Comparison of ENCODE assay signal across 8 cellular contexts in the genomic region with DNA sequence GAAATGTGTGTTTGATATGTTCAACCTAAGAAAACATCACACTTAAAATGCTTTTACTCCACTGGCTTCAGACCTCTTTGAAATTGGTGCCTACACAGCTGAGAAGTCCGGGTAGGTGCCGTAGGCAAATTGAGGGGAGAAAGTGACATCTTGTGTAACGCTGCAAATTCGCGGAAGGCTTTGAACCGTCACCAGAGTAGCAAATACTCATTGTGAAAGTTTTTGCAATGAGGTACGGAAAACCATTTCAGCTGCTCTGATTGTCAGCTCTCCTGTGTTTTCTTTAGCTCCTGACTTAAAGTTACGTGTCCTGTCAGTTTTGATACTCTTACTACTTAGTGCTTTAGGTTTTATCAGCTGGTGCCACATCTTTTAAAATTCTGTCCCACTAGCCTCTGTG.
A peak's percentile ranks its signal among the peaks of the same experiment; 100 is the strongest.
DNase-seq lines count a peak whose midpoint lies in the region; ATAC-seq and TF ChIP-seq lines count a peak whose summit lies in the region.

No MANE protein-coding gene starts in this region.

- peaks cover 25% of the 10 kb centered on the region for H3K36me3 Mint-ChIP-seq in chondrocyte (ENCODE audit: low read depth)

- H3K4me3 ChIP-seq in suprapubic skin, result peak overlapping the region; percentile 10

- no peak for TF ChIP-seq POLR2A in suprapubic skin (IDR thresholded peaks at IDR 0.05)

- H3K9me3 Mint-ChIP-seq in chondrocyte (ENCODE audit: low read depth), result peaks cover 9% of the 10 kb centered on the region

- peaks cover 10% of the 10 kb centered on the region for H3K36me3 ChIP-seq in suprapubic skin

- H3K27ac ChIP-seq in suprapubic skin, result no peak overlapping the region

- no peak for TF ChIP-seq CTCF in chondrocyte (IDR thresholded peaks at IDR 0.05)
- no peak for TF ChIP-seq CTCF in suprapubic skin (IDR thresholded peaks at IDR 0.05)

- H3K27me3 ChIP-seq in suprapubic skin, result no peaks in the 10 kb centered on the region

- ATAC-seq in HG03175 (IDR thresholded peaks at IDR 0.05; ENCODE audit: unreplicated experiment), result peak; percentile 94

- peak overlapping the region; percentile 100 for H3K27ac Mint-ChIP-seq in chondrocyte (ENCODE audit: unreplicated experiment)

- peaks cover 70% of the 10 kb centered on the region for H3K4me1 Mint-ChIP-seq in chondrocyte (ENCODE audit: low read depth)

- WGBS in suprapubic skin, result 54% methylated on average over 8 of the region's 8 CpGs

- H3K27me3 Mint-ChIP-seq in chondrocyte (ENCODE audit: low read depth), result no peaks in the 10 kb centered on the region

- H3K4me3 Mint-ChIP-seq in chondrocyte (ENCODE audit: unreplicated experiment), result peak overlapping the region; percentile 70

- H3K9me3 ChIP-seq in suprapubic skin, result no peaks in the 10 kb centered on the region

- no peak for TF ChIP-seq EP300 in suprapubic skin (IDR thresholded peaks at IDR 0.05)

- peak; percentile 23 for DNase-seq in Ammon's horn (ENCODE audit: low spot score)
- peak; percentile 48 for DNase-seq in GM19240 (ENCODE audit: insufficient read length, low spot score)
- no peak for DNase-seq in chondrocyte (ENCODE audit: low spot score)
- no peak for DNase-seq in suprapubic skin (ENCODE audit: low spot score in 2 of 2)
- DNase-seq in occipital lobe (lab: John Stamatoyannopoulos, UW), result no peak
- DNase-seq in NCI-H187 (lab: John Stamatoyannopoulos, UW), result no peak
- DNase-seq in HuH-7.5 (ENCODE audit: low spot score), result no peak

- peaks cover 33% of the 10 kb centered on the region for H3K4me1 ChIP-seq in suprapubic skin

Comparison
In these comparisons a context has a peak if more than half of its experiments do, and no peak if none do; other contexts are left out.
1. DNase-seq: peak in Ammon's horn (single experiment) and GM19240 (single experiment); none in chondrocyte (single experiment), suprapubic skin (0 of 2), occipital lobe (single experiment), NCI-H187 (0 of 2) and HuH-7.5 (single experiment).